8 cellular contexts compared by ENCODE assay signal in genomic region chrX:17046478-17047097, GRCh38.
A peak's percentile ranks its signal among the peaks of the same experiment; 100 is the strongest.
DNase-seq lines count a peak whose midpoint lies in the region; ATAC-seq and TF ChIP-seq lines count a peak whose summit lies in the region.

No MANE protein-coding gene starts in this region.

- H3K9me3 Mint-ChIP-seq in endothelial cell (ENCODE audit: unreplicated experiment) (no peaks in the 10 kb centered on the region), mesothelial cell of epicardium (no peaks in the 10 kb centered on the region)

- peaks cover 1% of the 10 kb centered on the region for H3K27me3 Mint-ChIP-seq in endothelial cell (ENCODE audit: unreplicated experiment)
- peaks cover 5% of the 10 kb centered on the region for H3K27me3 Mint-ChIP-seq in mesothelial cell of epicardium (ENCODE audit: low read depth)

- peak; percentile 53 for ATAC-seq in HG03378 (IDR thresholded peaks at IDR 0.05; ENCODE audit: unreplicated experiment)
- ATAC-seq in GM19397 (IDR thresholded peaks at IDR 0.05; ENCODE audit: unreplicated experiment) = no peak

- H3K4me1 Mint-ChIP-seq in endothelial cell (ENCODE audit: unreplicated experiment) (no peaks in the 10 kb centered on the region), mesothelial cell of epicardium (peaks cover 10% of the 10 kb centered on the region)

- no peak overlapping the region for H3K4me3 Mint-ChIP-seq in endothelial cell (ENCODE audit: unreplicated experiment)
- no peak overlapping the region for H3K4me3 Mint-ChIP-seq in mesothelial cell of epicardium

- peak; percentile 59 for DNase-seq in EH (ENCODE audit: low read depth)
- peak; percentile 83 for DNase-seq in NCI-H69 (lab: John Stamatoyannopoulos, UW)
- DNase-seq in activated CD4-positive, alpha-beta T cell treated with anti-CD3 and anti-CD28 coated beads, Interleukin-2, amount 50 U/mL, for 4 hours = peak; percentile 6 to 21
- peak; percentile 59 for DNase-seq in endothelial cell (ENCODE audit: low spot score)
- peak in 1 of 2 experiments; percentile 64 for DNase-seq in mesothelial cell of epicardium (ENCODE audit: low spot score in 2 of 2, unreplicated experiment in 2 of 2)
- peak; percentile 36 for DNase-seq in stromal cell of bone marrow (ENCODE audit: low read depth)

- no peaks in the 10 kb centered on the region for H3K36me3 Mint-ChIP-seq in endothelial cell (ENCODE audit: low read depth, unreplicated experiment)
- H3K36me3 Mint-ChIP-seq in mesothelial cell of epicardium = no peaks in the 10 kb centered on the region

- TF ChIP-seq CTCF in endothelial cell (IDR thresholded peaks at IDR 0.05; ENCODE audit: unreplicated experiment) = peak; percentile 48
- TF ChIP-seq CTCF in mesothelial cell of epicardium (IDR thresholded peaks at IDR 0.05; ENCODE audit: unreplicated experiment) = peak; percentile 77

- H3K27ac Mint-ChIP-seq in endothelial cell (ENCODE audit: unreplicated experiment) = no peak overlapping the region
- H3K27ac Mint-ChIP-seq in mesothelial cell of epicardium = no peak overlapping the region
